2 cellular contexts compared by ENCODE assay signal in the genomic region with DNA sequence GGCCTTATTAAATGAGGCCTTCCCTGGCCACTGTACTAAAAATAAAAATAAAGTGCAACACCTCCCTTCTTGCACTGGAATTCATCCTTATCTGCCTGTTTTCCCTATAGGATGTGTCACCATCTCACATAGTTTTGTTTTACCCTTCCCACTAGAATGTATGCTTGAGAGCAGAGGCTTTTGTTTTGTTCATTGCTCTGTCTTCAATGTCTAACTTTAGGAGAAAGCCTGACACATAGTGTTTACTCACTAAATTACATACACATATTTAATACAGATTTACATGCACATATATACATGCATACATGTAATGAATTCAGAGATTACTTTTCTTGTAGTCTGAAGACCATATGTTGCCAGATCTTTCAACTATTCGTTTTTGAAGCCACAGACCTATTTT.
TF ChIP-seq lines count a peak whose summit lies in the region.

No MANE protein-coding gene starts in this region.

TF ChIP-seq in IMR-90, 13 proteins besides CTCF, POLR2A, EP300 and RAD21:
- TF ChIP-seq BHLHE40 (IDR thresholded peaks at IDR 0.05; ENCODE audit: low read depth, low read length) = no peak
- TF ChIP-seq, protein P1, sequence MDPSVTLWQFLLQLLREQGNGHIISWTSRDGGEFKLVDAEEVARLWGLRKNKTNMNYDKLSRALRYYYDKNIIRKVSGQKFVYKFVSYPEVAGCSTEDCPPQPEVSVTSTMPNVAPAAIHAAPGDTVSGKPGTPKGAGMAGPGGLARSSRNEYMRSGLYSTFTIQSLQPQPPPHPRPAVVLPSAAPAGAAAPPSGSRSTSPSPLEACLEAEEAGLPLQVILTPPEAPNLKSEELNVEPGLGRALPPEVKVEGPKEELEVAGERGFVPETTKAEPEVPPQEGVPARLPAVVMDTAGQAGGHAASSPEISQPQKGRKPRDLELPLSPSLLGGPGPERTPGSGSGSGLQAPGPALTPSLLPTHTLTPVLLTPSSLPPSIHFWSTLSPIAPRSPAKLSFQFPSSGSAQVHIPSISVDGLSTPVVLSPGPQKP (IDR thresholded peaks at IDR 0.05; ENCODE audit: borderline replicate concordance, low read depth, low read length) = no peak
- no peak for TF ChIP-seq CEBPB (IDR thresholded peaks at IDR 0.05; ENCODE audit: low read depth, low read length)
- no peak for TF ChIP-seq FOS (IDR thresholded peaks at IDR 0.05; ENCODE audit: low read depth, low read length)
- TF ChIP-seq MAFK (IDR thresholded peaks at IDR 0.05; ENCODE audit: low read depth, low read length) = no peak
- no peak for TF ChIP-seq RCOR1 (IDR thresholded peaks at IDR 0.05; ENCODE audit: insufficient replicate concordance, low read length)
- TF ChIP-seq SMC3 (IDR thresholded peaks at IDR 0.05; ENCODE audit: low read depth, low read length) = no peak
- TF ChIP-seq NFE2L2 (IDR thresholded peaks at IDR 0.05; ENCODE audit: low read depth, low read length) = no peak
- no peak for TF ChIP-seq RFX5 (IDR thresholded peaks at IDR 0.05; ENCODE audit: low read depth, low read length)
- TF ChIP-seq MXI1 (IDR thresholded peaks at IDR 0.05; ENCODE audit: borderline replicate concordance, low read depth, low read length) = no peak
- TF ChIP-seq, protein P2, sequence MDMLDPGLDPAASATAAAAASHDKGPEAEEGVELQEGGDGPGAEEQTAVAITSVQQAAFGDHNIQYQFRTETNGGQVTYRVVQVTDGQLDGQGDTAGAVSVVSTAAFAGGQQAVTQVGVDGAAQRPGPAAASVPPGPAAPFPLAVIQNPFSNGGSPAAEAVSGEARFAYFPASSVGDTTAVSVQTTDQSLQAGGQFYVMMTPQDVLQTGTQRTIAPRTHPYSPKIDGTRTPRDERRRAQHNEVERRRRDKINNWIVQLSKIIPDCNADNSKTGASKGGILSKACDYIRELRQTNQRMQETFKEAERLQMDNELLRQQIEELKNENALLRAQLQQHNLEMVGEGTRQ (IDR thresholded peaks at IDR 0.05; ENCODE audit: low read depth, low read length) = no peak

TF ChIP-seq in K562, 482 proteins besides CTCF, POLR2A, EP300 and RAD21:
- TF ChIP-seq NCOR1 (IDR thresholded peaks at IDR 0.05) (no peak), CREBBP (IDR thresholded peaks at IDR 0.05; ENCODE audit: low read depth, low read length) (no peak), JUNB (CRISPR knock-in tag; conservative IDR thresholded peaks at IDR 0.05) (no peak), PCBP1 (IDR thresholded peaks at IDR 0.05; ENCODE audit: low read depth, low read length, poor library complexity, severe bottlenecking) (no peak), HDGF (IDR thresholded peaks at IDR 0.05) (no peak), KLF6 (CRISPR knock-in tag; IDR thresholded peaks at IDR 0.05; ENCODE audit: borderline replicate concordance) (no peak)
- TF ChIP-seq, protein P3, sequence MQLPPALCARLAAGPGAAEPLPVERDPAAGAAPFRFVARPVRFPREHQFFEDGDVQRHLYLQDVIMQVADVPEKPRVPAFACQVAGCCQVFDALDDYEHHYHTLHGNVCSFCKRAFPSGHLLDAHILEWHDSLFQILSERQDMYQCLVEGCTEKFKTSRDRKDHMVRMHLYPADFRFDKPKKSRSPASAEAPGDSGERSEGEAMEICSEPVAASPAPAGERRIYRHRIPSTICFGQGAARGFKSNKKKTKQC (CRISPR knock-in tag; IDR thresholded peaks at IDR 0.05) = no peak
- TF ChIP-seq, protein P4, sequence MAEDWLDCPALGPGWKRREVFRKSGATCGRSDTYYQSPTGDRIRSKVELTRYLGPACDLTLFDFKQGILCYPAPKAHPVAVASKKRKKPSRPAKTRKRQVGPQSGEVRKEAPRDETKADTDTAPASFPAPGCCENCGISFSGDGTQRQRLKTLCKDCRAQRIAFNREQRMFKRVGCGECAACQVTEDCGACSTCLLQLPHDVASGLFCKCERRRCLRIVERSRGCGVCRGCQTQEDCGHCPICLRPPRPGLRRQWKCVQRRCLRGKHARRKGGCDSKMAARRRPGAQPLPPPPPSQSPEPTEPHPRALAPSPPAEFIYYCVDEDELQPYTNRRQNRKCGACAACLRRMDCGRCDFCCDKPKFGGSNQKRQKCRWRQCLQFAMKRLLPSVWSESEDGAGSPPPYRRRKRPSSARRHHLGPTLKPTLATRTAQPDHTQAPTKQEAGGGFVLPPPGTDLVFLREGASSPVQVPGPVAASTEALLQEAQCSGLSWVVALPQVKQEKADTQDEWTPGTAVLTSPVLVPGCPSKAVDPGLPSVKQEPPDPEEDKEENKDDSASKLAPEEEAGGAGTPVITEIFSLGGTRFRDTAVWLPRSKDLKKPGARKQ (CRISPR knock-in tag; IDR thresholded peaks at IDR 0.05) = no peak
